ENCODE assay signal across 13 cellular contexts in genomic region chr2:113901943-113902342, GRCh38. TPM values are rescaled to one million over a fixed set of nuclear protein-coding genes. Genes with fewer than 3 reads are reported as not detected.
DNase-seq lines count a peak whose midpoint lies in the region; ATAC-seq and TF ChIP-seq lines count a peak whose summit lies in the region.
"Had no signal": no experiment of that assay in that cellular context is flagged by ENCODE, and none has a peak within 500 bp of the region (broad histone marks: within the 10 kb centered on the region; RNA-seq: fewer than 3 reads in every experiment).

No MANE protein-coding gene starts in this region.

- POLR2A ChIA-PET in activated CD4-positive, alpha-beta memory T cell treated with anti-CD3 and anti-CD28 coated beads for 36 hours (lab: Charles Lee), result interaction anchor here (0.8 to 0.9 kb wide), 2 partner anchors 10 to 12 kb away, joined by 3 to 4 read pairs; no protein-coding TSS in a partner anchor

- H3K9me3 ChIP-seq in lower lobe of right lung, result no peaks in the 10 kb centered on the region
- H3K9me3 ChIP-seq: psoas muscle had no signal

- H3K27me3 Mint-ChIP-seq in stimulated activated naive CD8-positive, alpha-beta T cell treated with anti-CD3 and anti-CD28 coated beads, Interleukin-15, Interleukin-2, amounts not matched to agents 100 ng/mL and 50 ng/mL, for 24 hours, result no peaks in the 10 kb centered on the region
- no peaks in the 10 kb centered on the region for H3K27me3 Mint-ChIP-seq in activated naive CD8-positive, alpha-beta T cell treated with anti-CD3 and anti-CD28 coated beads for 36 hours
- no peaks in the 10 kb centered on the region for H3K27me3 Mint-ChIP-seq in activated CD4-positive, alpha-beta memory T cell treated with anti-CD3 and anti-CD28 coated beads for 36 hours

- no peaks in the 10 kb centered on the region for H3K27me3 ChIP-seq in lower lobe of right lung (ENCODE audit: low read depth)

- no peaks in the 10 kb centered on the region for H3K36me3 ChIP-seq in lower lobe of right lung

- peaks cover 88% of the 10 kb centered on the region for H3K4me1 ChIP-seq in lower lobe of right lung

- no peak for TF ChIP-seq CTCF in lower lobe of right lung (IDR thresholded peaks at IDR 0.05)

- CTCF ChIA-PET in activated CD4-positive, alpha-beta memory T cell treated with anti-CD3 and anti-CD28 coated beads for 36 hours (lab: Charles Lee), result interaction anchor here (1.5 kb wide), 1 partner anchor 77 kb away, joined by 3 read pairs; no protein-coding TSS in a partner anchor

- peaks cover 98% of the 10 kb centered on the region for H3K4me1 Mint-ChIP-seq in stimulated activated naive CD8-positive, alpha-beta T cell treated with anti-CD3 and anti-CD28 coated beads, Interleukin-15, Interleukin-2, amounts not matched to agents 100 ng/mL and 50 ng/mL, for 24 hours (ENCODE audit: low read depth)
- peaks cover 92% of the 10 kb centered on the region for H3K4me1 Mint-ChIP-seq in activated naive CD8-positive, alpha-beta T cell treated with anti-CD3 and anti-CD28 coated beads for 36 hours
- peaks cover 95% of the 10 kb centered on the region for H3K4me1 Mint-ChIP-seq in activated CD4-positive, alpha-beta memory T cell treated with anti-CD3 and anti-CD28 coated beads for 36 hours (ENCODE audit: low read depth)

- no peak for ATAC-seq in stimulated activated naive CD8-positive, alpha-beta T cell treated with anti-CD3 and anti-CD28 coated beads, Interleukin-15, Interleukin-2, amounts not matched to agents 100 U/mL and 50 U/mL, for 24 hours
- no peak for ATAC-seq in lower lobe of right lung
- ATAC-seq: psoas muscle had no signal

- peak overlapping the region; percentile 13 for H3K27ac Mint-ChIP-seq in stimulated activated naive CD8-positive, alpha-beta T cell treated with anti-CD3 and anti-CD28 coated beads, Interleukin-15, Interleukin-2, amounts not matched to agents 100 ng/mL and 50 ng/mL, for 24 hours
- peak overlapping the region; percentile 38 for H3K27ac Mint-ChIP-seq in activated naive CD8-positive, alpha-beta T cell treated with anti-CD3 and anti-CD28 coated beads for 36 hours
- H3K27ac Mint-ChIP-seq in activated CD4-positive, alpha-beta memory T cell treated with anti-CD3 and anti-CD28 coated beads for 36 hours, result no peak overlapping the region

- H3K4me3 Mint-ChIP-seq in stimulated activated naive CD8-positive, alpha-beta T cell treated with anti-CD3 and anti-CD28 coated beads, Interleukin-15, Interleukin-2, amounts not matched to agents 100 ng/mL and 50 ng/mL, for 24 hours, result peak overlapping the region; percentile 4
- peak overlapping the region; percentile 37 for H3K4me3 Mint-ChIP-seq in activated naive CD8-positive, alpha-beta T cell treated with anti-CD3 and anti-CD28 coated beads for 36 hours
- H3K4me3 Mint-ChIP-seq in activated CD4-positive, alpha-beta memory T cell treated with anti-CD3 and anti-CD28 coated beads for 36 hours, result no peak overlapping the region

- no peak overlapping the region for H3K4me3 ChIP-seq in lower lobe of right lung
- H3K4me3 ChIP-seq: psoas muscle, SK-N-MC had no signal

- H3K27ac ChIP-seq in lower lobe of right lung, result no peak overlapping the region
- H3K27ac ChIP-seq: psoas muscle, SK-N-MC had no signal

- intact Hi-C loops in activated CD4-positive, alpha-beta memory T cell treated with anti-CD3 and anti-CD28 coated beads for 36 hours (cut with micrococcal nuclease), result no loop called here
- intact Hi-C loops in lower lobe of right lung (cut with DNase I), result no loop called here

- peaks cover 61% of the 10 kb centered on the region for H3K36me3 Mint-ChIP-seq in stimulated activated naive CD8-positive, alpha-beta T cell treated with anti-CD3 and anti-CD28 coated beads, Interleukin-15, Interleukin-2, amounts not matched to agents 100 ng/mL and 50 ng/mL, for 24 hours (ENCODE audit: low read depth)
- H3K36me3 Mint-ChIP-seq in activated naive CD8-positive, alpha-beta T cell treated with anti-CD3 and anti-CD28 coated beads for 36 hours, result peaks cover 66% of the 10 kb centered on the region
- peaks cover 35% of the 10 kb centered on the region for H3K36me3 Mint-ChIP-seq in activated CD4-positive, alpha-beta memory T cell treated with anti-CD3 and anti-CD28 coated beads for 36 hours

- no peaks in the 10 kb centered on the region for H3K9me3 Mint-ChIP-seq in stimulated activated naive CD8-positive, alpha-beta T cell treated with anti-CD3 and anti-CD28 coated beads, Interleukin-15, Interleukin-2, amounts not matched to agents 100 ng/mL and 50 ng/mL, for 24 hours
- H3K9me3 Mint-ChIP-seq in activated naive CD8-positive, alpha-beta T cell treated with anti-CD3 and anti-CD28 coated beads for 36 hours, result peaks cover 10% of the 10 kb centered on the region
- peaks cover 2% of the 10 kb centered on the region for H3K9me3 Mint-ChIP-seq in activated CD4-positive, alpha-beta memory T cell treated with anti-CD3 and anti-CD28 coated beads for 36 hours

- no peak for DNase-seq in stimulated activated naive CD8-positive, alpha-beta T cell treated with anti-CD3 and anti-CD28 coated beads, Interleukin-15, Interleukin-2, amounts not matched to agents 100 U/mL and 50 U/mL, for 24 hours
- DNase-seq in NOMO-1 treated with DMSO at 0.1 percent for 48 hours (lab: John Stamatoyannopoulos, UW; ENCODE audit: unreplicated experiment) (peak; percentile 88), amygdala (lab: John Stamatoyannopoulos, UW) (no peak), lower lobe of right lung (no peak)
- DNase-seq in activated naive CD8-positive, alpha-beta T cell treated with anti-CD3 and anti-CD28 coated beads for 36 hours, result no peak
- DNase-seq in activated CD4-positive, alpha-beta memory T cell treated with anti-CD3 and anti-CD28 coated beads for 36 hours, result no peak
- DNase-seq in NK-92 treated with Interleukin-12 subunit alpha and Interleukin-12 subunit beta, amount 100 ng/mL, for 24 hours (lab: John Stamatoyannopoulos, UW), result no peak
- DNase-seq: NCI-H146; NCI-H774; psoas muscle; stimulated activated naive CD4-positive, alpha-beta T cell treated with Interleukin-2 at 50 U/mL for 16 hours had no signal

RNA-seq across cellular contexts. Expression of gene ACTR3, which starts 12.1 kb away (rescaled TPM):
- total RNA-seq in activated naive CD8-positive, alpha-beta T cell treated with anti-CD3 and anti-CD28 coated beads for 36 hours, result 100 to 1,000 TPM; 480 to 482 TPM
- total RNA-seq in activated CD4-positive, alpha-beta memory T cell treated with anti-CD3 and anti-CD28 coated beads for 36 hours, result 100 to 1,000 TPM; 653 to 668 TPM
- total RNA-seq in lower lobe of right lung, result 269 TPM
